1 cellular context compared by ENCODE assay signal in genomic region chr19:5632657-5633056, GRCh38.
TF ChIP-seq lines count a peak whose summit lies in the region.

No MANE protein-coding gene starts in this region.

TF ChIP-seq in K562, 482 proteins besides CTCF, POLR2A, EP300 and RAD21:
- TF ChIP-seq ZNF12 (CRISPR knock-in tag; IDR thresholded peaks at IDR 0.05) (no peak), JUND (IDR thresholded peaks at IDR 0.05; ENCODE audit: borderline replicate concordance, low read depth, low read length) (no peak), JUND (tag; IDR thresholded peaks at IDR 0.05; ENCODE audit: borderline replicate concordance, low read depth, low read length) (no peak), YBX1 (IDR thresholded peaks at IDR 0.05) (no peak), SAFB (IDR thresholded peaks at IDR 0.05; ENCODE audit: borderline replicate concordance, low read depth, low read length) (no peak), GATA2 (CRISPR knock-in tag; IDR thresholded peaks at IDR 0.05) (no peak), ZNF655 (CRISPR knock-in tag; IDR thresholded peaks at IDR 0.05) (no peak), MAFF (IDR thresholded peaks at IDR 0.05; ENCODE audit: low read length) (no peak), KLF16 (IDR thresholded peaks at IDR 0.05) (no peak), ZNF277 (CRISPR knock-in tag; IDR thresholded peaks at IDR 0.05; ENCODE audit: borderline replicate concordance) (no peak), MNT (conservative IDR thresholded peaks at IDR 0.05) (no peak), MBD2 (IDR thresholded peaks at IDR 0.05; ENCODE audit: borderline replicate concordance, low read depth) (no peak), ZC3H11A (IDR thresholded peaks at IDR 0.05; ENCODE audit: low read depth, low read length) (no peak), CBX3 (IDR thresholded peaks at IDR 0.05; ENCODE audit: borderline replicate concordance in 1 of 2, low read length in 2 of 2) (no peak), ZBTB11 (CRISPR knock-in tag; IDR thresholded peaks at IDR 0.05) (no peak), NFYB (IDR thresholded peaks at IDR 0.05; ENCODE audit: extremely low read depth, insufficient read length) (no peak), BRD4 (IDR thresholded peaks at IDR 0.05) (no peak)
